Comparison of ENCODE assay signal across 30 cellular contexts in genomic region chr1:42824481-42825057, GRCh38. TPM values are rescaled to one million over a fixed set of nuclear protein-coding genes. Genes with fewer than 3 reads are reported as not detected.
"Had no signal": no experiment of that assay in that cellular context is flagged by ENCODE, and none has a peak within 500 bp of the region (broad histone marks: within the 10 kb centered on the region; RNA-seq: fewer than 3 reads in every experiment).

No MANE protein-coding gene starts in this region.

- H3K4me2 ChIP-seq: smooth muscle cell had no signal

- H3K27ac Mint-ChIP-seq: activated CD8-positive, alpha-beta memory T cell treated with anti-CD3 and anti-CD28 coated beads, Interleukin-2, amount 10 ng/mL, durations not matched to agents 7 days and 5 days; activated CD8-positive, alpha-beta T cell treated with anti-CD3 and anti-CD28 coated beads, Interleukin-2, amount 10 ng/mL, durations not matched to agents 7 days and 5 days; activated naive CD8-positive, alpha-beta T cell; activated T-cell treated with anti-CD3 and anti-CD28 coated beads, Interleukin-2, amount 50 U/mL, for 72 hours; stimulated activated memory B cell treated with anti-CD40 and anti-IgM and Interleukin-4, amounts not matched to agents 10 μg/mL and 1 μg/mL and 100 μg/mL, for 72 hours; stimulated activated naive CD8-positive, alpha-beta T cell treated with anti-CD3 and anti-CD28 coated beads, Interleukin-15, amount 100 ng/mL, for 72 hours; WTC11 had no signal

- ATAC-seq: activated CD8-positive, alpha-beta memory T cell treated with anti-CD3 and anti-CD28 coated beads, Interleukin-2, amount 10 ng/mL, durations not matched to agents 7 days and 5 days; activated CD8-positive, alpha-beta T cell treated with anti-CD3 and anti-CD28 coated beads, Interleukin-2, amount 10 ng/mL, durations not matched to agents 7 days and 5 days; activated T-cell treated with anti-CD3 and anti-CD28 coated beads, Interleukin-2, amount 50 U/mL, for 72 hours; body of pancreas; left lung; stimulated activated memory B cell treated with anti-CD40 and anti-IgM and Interleukin-4, amounts not matched to agents 10 μg/mL and 1 μg/mL and 100 μg/mL, for 72 hours; stimulated activated naive CD8-positive, alpha-beta T cell treated with anti-CD3 and anti-CD28 coated beads, Interleukin-15, amount 100 ng/mL, for 72 hours; WTC11 had no signal

- H3K27ac ChIP-seq: body of pancreas, coronary artery, dorsolateral prefrontal cortex, prostate gland, upper lobe of left lung had no signal

- H3K9me3 ChIP-seq: body of pancreas, left lung, prostate gland, upper lobe of left lung had no signal

- H3K9me3 Mint-ChIP-seq: activated T-cell treated with anti-CD3 and anti-CD28 coated beads, Interleukin-2, amount 50 U/mL, for 72 hours; nephron; stimulated activated memory B cell treated with anti-CD40 and anti-IgM and Interleukin-4, amounts not matched to agents 10 μg/mL and 1 μg/mL and 100 μg/mL, for 72 hours; stimulated activated naive CD8-positive, alpha-beta T cell treated with anti-CD3 and anti-CD28 coated beads, Interleukin-15, amount 100 ng/mL, for 72 hours; WTC11 had no signal

- H3K4me1 Mint-ChIP-seq: stimulated activated memory B cell treated with anti-CD40 and anti-IgM and Interleukin-4, amounts not matched to agents 10 μg/mL and 1 μg/mL and 100 μg/mL, for 72 hours had no signal

- H3K36me3 ChIP-seq: prostate gland had no signal

- H3K27me3 Mint-ChIP-seq: activated CD8-positive, alpha-beta memory T cell treated with anti-CD3 and anti-CD28 coated beads, Interleukin-2, amount 10 ng/mL, durations not matched to agents 7 days and 5 days; activated naive CD8-positive, alpha-beta T cell; stimulated activated memory B cell treated with anti-CD40 and anti-IgM and Interleukin-4, amounts not matched to agents 10 μg/mL and 1 μg/mL and 100 μg/mL, for 72 hours; stimulated activated naive CD8-positive, alpha-beta T cell treated with anti-CD3 and anti-CD28 coated beads, Interleukin-15, amount 100 ng/mL, for 72 hours had no signal

- H3K27me3 ChIP-seq: body of pancreas, dorsolateral prefrontal cortex, left lung, upper lobe of left lung had no signal

- H3K4me3 ChIP-seq: body of pancreas, coronary artery, dorsolateral prefrontal cortex, left lung, lung, prostate gland, smooth muscle cell, upper lobe of left lung had no signal

- H3K4me1 ChIP-seq: body of pancreas, prostate gland had no signal

- H3K36me3 Mint-ChIP-seq: activated CD8-positive, alpha-beta memory T cell treated with anti-CD3 and anti-CD28 coated beads, Interleukin-2, amount 10 ng/mL, durations not matched to agents 7 days and 5 days; stimulated activated memory B cell treated with anti-CD40 and anti-IgM and Interleukin-4, amounts not matched to agents 10 μg/mL and 1 μg/mL and 100 μg/mL, for 72 hours; WTC11 had no signal

- DNase-seq: activated CD4-positive, alpha-beta T cell treated with anti-CD3 and anti-CD28 coated beads, Interleukin-2, amount 50 U/mL, for 1 hour; activated CD8-positive, alpha-beta memory T cell treated with anti-CD3 and anti-CD28 coated beads, Interleukin-2, amount 10 ng/mL, durations not matched to agents 7 days and 5 days; activated CD8-positive, alpha-beta T cell treated with anti-CD3 and anti-CD28 coated beads, Interleukin-2, amount 10 ng/mL, durations not matched to agents 7 days and 5 days; activated naive CD4-positive, alpha-beta T cell treated with Interleukin-2 at 50 U/mL for 16 hours; activated T-cell treated with anti-CD3 and anti-CD28 coated beads, Interleukin-2, amount 50 U/mL, for 72 hours; anterior cingulate cortex; body of pancreas; dorsolateral prefrontal cortex; effector memory CD4-positive, alpha-beta T cell; kidney glomerular epithelial cell; left lung; retina; stimulated activated CD4-positive, alpha-beta T cell treated with anti-CD3 and anti-CD28 coated beads, Interleukin-1b, Interleukin-23, amount 100 ng/mL, for 48 hours; stimulated activated CD4-positive, alpha-beta T cell treated with anti-CD3 and anti-CD28 coated beads, Interleukin-4, amount 100 ng/mL, for 4 hours; stimulated activated CD8-positive, alpha-beta memory T cell treated with anti-CD3 and anti-CD28 coated beads, Interleukin-4, amount 100 ng/mL, for 48 hours; stimulated activated naive CD8-positive, alpha-beta T cell treated with anti-CD3 and anti-CD28 coated beads, Interleukin-15, amount 100 ng/mL, for 72 hours; substantia nigra; T-helper 9 cell had no signal

- FAIRE-seq: frontal cortex had no signal

- H3K4me3 Mint-ChIP-seq: activated CD8-positive, alpha-beta memory T cell treated with anti-CD3 and anti-CD28 coated beads, Interleukin-2, amount 10 ng/mL, durations not matched to agents 7 days and 5 days; activated CD8-positive, alpha-beta T cell treated with anti-CD3 and anti-CD28 coated beads, Interleukin-2, amount 10 ng/mL, durations not matched to agents 7 days and 5 days; activated naive CD8-positive, alpha-beta T cell; activated T-cell treated with anti-CD3 and anti-CD28 coated beads, Interleukin-2, amount 50 U/mL, for 72 hours; nephron; stimulated activated memory B cell treated with anti-CD40 and anti-IgM and Interleukin-4, amounts not matched to agents 10 μg/mL and 1 μg/mL and 100 μg/mL, for 72 hours; stimulated activated naive CD8-positive, alpha-beta T cell treated with anti-CD3 and anti-CD28 coated beads, Interleukin-15, amount 100 ng/mL, for 72 hours; WTC11 had no signal

RNA-seq across cellular contexts. Expression of gene TMEM269, which starts 39.8 kb away (rescaled TPM):
- total RNA-seq: body of pancreas, cardiac septum, epithelial cell of proximal tubule had no signal
